10 cellular contexts compared by ENCODE assay signal in genomic region chr9:16728128-16728505, GRCh38.
DNase-seq lines count a peak whose midpoint lies in the region; ATAC-seq and TF ChIP-seq lines count a peak whose summit lies in the region.
"Had no signal": no experiment of that assay in that cellular context is flagged by ENCODE, and none has a peak within 500 bp of the region (broad histone marks: within the 10 kb centered on the region; RNA-seq: fewer than 3 reads in every experiment).

No MANE protein-coding gene starts in this region.

- H3K36me3 ChIP-seq in breast epithelium: no peaks in the 10 kb centered on the region
- no peaks in the 10 kb centered on the region for H3K36me3 ChIP-seq in uterus

- H3K27ac ChIP-seq in breast epithelium (no peak overlapping the region), uterus (peak overlapping the region; percentile 96)

- TF ChIP-seq POLR2A in breast epithelium (IDR thresholded peaks at IDR 0.05) (no peak), uterus (IDR thresholded peaks at IDR 0.05) (no peak)

- TF ChIP-seq CTCF in breast epithelium (IDR thresholded peaks at IDR 0.05) (no peak), mesothelial cell of epicardium (IDR thresholded peaks at IDR 0.05; ENCODE audit: unreplicated experiment) (no peak), uterus (IDR thresholded peaks at IDR 0.05) (no peak)

- H3K4me3 ChIP-seq in breast epithelium (peak overlapping the region; percentile 52 to 78 (median 58)), uterus (peak overlapping the region; percentile 39 to 70)

- H3K27ac Mint-ChIP-seq in mesothelial cell of epicardium: peak overlapping the region; percentile 99
- H3K27ac Mint-ChIP-seq: B cell had no signal

- H3K4me3 Mint-ChIP-seq in mesothelial cell of epicardium: peak overlapping the region; percentile 88
- H3K4me3 Mint-ChIP-seq: B cell had no signal

- peaks cover 50% of the 10 kb centered on the region for H3K4me1 Mint-ChIP-seq in mesothelial cell of epicardium

- intact Hi-C loops in Right ventricle myocardium superior (cut with DNase I): no loop called here
- intact Hi-C loops in cardiac septum (cut with DNase I): loop anchor here (5.0 to 10.0 kb wide), 2 partner anchors 139 to 533 kb away; no protein-coding TSS in a partner anchor
- intact Hi-C loops in breast epithelium (cut with DNase I; ENCODE audit: low total_unique reads): no loop called here
- intact Hi-C loops in uterus (cut with DNase I; ENCODE audit: low total_unique reads): no loop called here

- H3K4me1 ChIP-seq in breast epithelium (no peaks in the 10 kb centered on the region), uterus (peaks cover 0 to 10% of the 10 kb centered on the region in 2 donors)

- peak; percentile 4 for ATAC-seq in Right ventricle myocardium superior (ENCODE audit: poor library complexity)
- no peak for ATAC-seq in HG02840 (IDR thresholded peaks at IDR 0.05; ENCODE audit: low FRiP score, unreplicated experiment)

- no peaks in the 10 kb centered on the region for H3K27me3 Mint-ChIP-seq in mesothelial cell of epicardium (ENCODE audit: low read depth)

- H3K27me3 ChIP-seq in breast epithelium (peaks cover 0 to 4% of the 10 kb centered on the region in 2 donors), uterus (no peaks in the 10 kb centered on the region)

- H3K9me3 ChIP-seq in breast epithelium (no peaks in the 10 kb centered on the region), uterus (no peaks in the 10 kb centered on the region)

- no peaks in the 10 kb centered on the region for H3K9me3 Mint-ChIP-seq in mesothelial cell of epicardium

- H3K36me3 Mint-ChIP-seq in mesothelial cell of epicardium: no peaks in the 10 kb centered on the region

- DNase-seq in Right ventricle myocardium superior: no peak
- no peak for DNase-seq in cardiac septum (ENCODE audit: low spot score)
- no peak for DNase-seq in breast epithelium (ENCODE audit: low spot score in 2 of 2)
- no peak for DNase-seq in mesothelial cell of epicardium (ENCODE audit: low spot score in 2 of 2, unreplicated experiment in 2 of 2)
- no peak for DNase-seq in uterus
- no peak for DNase-seq in AG20443 (ENCODE audit: low spot score)
- DNase-seq in stimulated activated CD4-positive, alpha-beta T cell treated with anti-CD3 and anti-CD28 coated beads, Interleukin-15, amount 100 ng/mL, for 24 hours: no peak
- DNase-seq: stimulated activated CD4-positive, alpha-beta T cell treated with anti-CD3 and anti-CD28 coated beads, Interleukin-4, amount 100 ng/mL, for 24 hours had no signal

Comparison
In these comparisons a context has a peak if more than half of its experiments do, and no peak if none do; other contexts are left out.
1. H3K27ac ChIP-seq: peak in uterus (2 of 2); none in breast epithelium (0 of 2).